1 cellular context compared by ENCODE assay signal in the genomic region with DNA sequence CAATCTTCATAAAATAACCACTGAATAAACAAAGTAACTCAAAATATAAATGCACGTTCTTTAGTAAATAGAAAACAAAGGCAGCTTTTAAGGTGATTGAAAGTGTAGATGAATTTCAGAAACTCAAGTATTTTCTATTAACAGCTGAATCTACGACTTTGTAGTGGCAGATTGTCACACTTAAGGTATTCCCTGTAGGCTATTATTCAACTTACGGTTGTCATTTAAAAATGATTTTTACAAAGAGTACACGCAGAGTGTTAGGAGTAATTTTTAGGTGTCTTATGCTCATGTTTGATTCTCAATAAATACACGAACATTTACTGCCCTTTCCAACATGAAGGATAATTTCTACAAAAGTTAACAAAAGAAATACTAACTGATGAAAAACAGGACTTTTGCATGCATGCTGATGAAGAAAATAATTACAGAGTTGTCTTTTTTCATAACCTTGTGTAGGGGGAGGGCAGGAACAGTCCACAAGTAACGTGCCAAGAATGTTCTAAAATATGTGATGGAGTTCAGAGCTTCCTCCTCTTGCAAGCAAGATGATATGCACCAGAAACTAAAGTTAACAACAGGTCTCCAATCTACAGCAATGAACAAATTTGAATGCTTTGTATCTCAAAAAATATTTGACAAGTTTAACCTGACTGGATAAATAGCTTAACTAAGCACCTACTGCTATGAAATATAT.
TF ChIP-seq lines count a peak whose summit lies in the region.

No MANE protein-coding gene starts in this region.

TF ChIP-seq in GM23338, 12 proteins besides CTCF, POLR2A, EP300 and RAD21 (continued from another document):
- TF ChIP-seq, protein P1, sequence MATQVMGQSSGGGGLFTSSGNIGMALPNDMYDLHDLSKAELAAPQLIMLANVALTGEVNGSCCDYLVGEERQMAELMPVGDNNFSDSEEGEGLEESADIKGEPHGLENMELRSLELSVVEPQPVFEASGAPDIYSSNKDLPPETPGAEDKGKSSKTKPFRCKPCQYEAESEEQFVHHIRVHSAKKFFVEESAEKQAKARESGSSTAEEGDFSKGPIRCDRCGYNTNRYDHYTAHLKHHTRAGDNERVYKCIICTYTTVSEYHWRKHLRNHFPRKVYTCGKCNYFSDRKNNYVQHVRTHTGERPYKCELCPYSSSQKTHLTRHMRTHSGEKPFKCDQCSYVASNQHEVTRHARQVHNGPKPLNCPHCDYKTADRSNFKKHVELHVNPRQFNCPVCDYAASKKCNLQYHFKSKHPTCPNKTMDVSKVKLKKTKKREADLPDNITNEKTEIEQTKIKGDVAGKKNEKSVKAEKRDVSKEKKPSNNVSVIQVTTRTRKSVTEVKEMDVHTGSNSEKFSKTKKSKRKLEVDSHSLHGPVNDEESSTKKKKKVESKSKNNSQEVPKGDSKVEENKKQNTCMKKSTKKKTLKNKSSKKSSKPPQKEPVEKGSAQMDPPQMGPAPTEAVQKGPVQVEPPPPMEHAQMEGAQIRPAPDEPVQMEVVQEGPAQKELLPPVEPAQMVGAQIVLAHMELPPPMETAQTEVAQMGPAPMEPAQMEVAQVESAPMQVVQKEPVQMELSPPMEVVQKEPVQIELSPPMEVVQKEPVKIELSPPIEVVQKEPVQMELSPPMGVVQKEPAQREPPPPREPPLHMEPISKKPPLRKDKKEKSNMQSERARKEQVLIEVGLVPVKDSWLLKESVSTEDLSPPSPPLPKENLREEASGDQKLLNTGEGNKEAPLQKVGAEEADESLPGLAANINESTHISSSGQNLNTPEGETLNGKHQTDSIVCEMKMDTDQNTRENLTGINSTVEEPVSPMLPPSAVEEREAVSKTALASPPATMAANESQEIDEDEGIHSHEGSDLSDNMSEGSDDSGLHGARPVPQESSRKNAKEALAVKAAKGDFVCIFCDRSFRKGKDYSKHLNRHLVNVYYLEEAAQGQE (IDR thresholded peaks at IDR 0.05; ENCODE audit: unreplicated experiment): no peak
- TF ChIP-seq NANOG (IDR thresholded peaks at IDR 0.05; ENCODE audit: borderline replicate concordance) (no peak), EZH2phosphoT487 (IDR thresholded peaks at IDR 0.05; ENCODE audit: unreplicated experiment) (no peak), CREB1 (CRISPR knock-in tag; IDR thresholded peaks at IDR 0.05; ENCODE audit: low read depth) (no peak), POLR2AphosphoS5 (IDR thresholded peaks at IDR 0.05; ENCODE audit: low read depth) (no peak), STAT1 (IDR thresholded peaks at IDR 0.05; ENCODE audit: unreplicated experiment) (no peak), ZNF331 (CRISPR knock-in tag; IDR thresholded peaks at IDR 0.05; ENCODE audit: low read depth) (no peak), ZNF114 (CRISPR knock-in tag; IDR thresholded peaks at IDR 0.05) (no peak)
- TF ChIP-seq, protein P2, sequence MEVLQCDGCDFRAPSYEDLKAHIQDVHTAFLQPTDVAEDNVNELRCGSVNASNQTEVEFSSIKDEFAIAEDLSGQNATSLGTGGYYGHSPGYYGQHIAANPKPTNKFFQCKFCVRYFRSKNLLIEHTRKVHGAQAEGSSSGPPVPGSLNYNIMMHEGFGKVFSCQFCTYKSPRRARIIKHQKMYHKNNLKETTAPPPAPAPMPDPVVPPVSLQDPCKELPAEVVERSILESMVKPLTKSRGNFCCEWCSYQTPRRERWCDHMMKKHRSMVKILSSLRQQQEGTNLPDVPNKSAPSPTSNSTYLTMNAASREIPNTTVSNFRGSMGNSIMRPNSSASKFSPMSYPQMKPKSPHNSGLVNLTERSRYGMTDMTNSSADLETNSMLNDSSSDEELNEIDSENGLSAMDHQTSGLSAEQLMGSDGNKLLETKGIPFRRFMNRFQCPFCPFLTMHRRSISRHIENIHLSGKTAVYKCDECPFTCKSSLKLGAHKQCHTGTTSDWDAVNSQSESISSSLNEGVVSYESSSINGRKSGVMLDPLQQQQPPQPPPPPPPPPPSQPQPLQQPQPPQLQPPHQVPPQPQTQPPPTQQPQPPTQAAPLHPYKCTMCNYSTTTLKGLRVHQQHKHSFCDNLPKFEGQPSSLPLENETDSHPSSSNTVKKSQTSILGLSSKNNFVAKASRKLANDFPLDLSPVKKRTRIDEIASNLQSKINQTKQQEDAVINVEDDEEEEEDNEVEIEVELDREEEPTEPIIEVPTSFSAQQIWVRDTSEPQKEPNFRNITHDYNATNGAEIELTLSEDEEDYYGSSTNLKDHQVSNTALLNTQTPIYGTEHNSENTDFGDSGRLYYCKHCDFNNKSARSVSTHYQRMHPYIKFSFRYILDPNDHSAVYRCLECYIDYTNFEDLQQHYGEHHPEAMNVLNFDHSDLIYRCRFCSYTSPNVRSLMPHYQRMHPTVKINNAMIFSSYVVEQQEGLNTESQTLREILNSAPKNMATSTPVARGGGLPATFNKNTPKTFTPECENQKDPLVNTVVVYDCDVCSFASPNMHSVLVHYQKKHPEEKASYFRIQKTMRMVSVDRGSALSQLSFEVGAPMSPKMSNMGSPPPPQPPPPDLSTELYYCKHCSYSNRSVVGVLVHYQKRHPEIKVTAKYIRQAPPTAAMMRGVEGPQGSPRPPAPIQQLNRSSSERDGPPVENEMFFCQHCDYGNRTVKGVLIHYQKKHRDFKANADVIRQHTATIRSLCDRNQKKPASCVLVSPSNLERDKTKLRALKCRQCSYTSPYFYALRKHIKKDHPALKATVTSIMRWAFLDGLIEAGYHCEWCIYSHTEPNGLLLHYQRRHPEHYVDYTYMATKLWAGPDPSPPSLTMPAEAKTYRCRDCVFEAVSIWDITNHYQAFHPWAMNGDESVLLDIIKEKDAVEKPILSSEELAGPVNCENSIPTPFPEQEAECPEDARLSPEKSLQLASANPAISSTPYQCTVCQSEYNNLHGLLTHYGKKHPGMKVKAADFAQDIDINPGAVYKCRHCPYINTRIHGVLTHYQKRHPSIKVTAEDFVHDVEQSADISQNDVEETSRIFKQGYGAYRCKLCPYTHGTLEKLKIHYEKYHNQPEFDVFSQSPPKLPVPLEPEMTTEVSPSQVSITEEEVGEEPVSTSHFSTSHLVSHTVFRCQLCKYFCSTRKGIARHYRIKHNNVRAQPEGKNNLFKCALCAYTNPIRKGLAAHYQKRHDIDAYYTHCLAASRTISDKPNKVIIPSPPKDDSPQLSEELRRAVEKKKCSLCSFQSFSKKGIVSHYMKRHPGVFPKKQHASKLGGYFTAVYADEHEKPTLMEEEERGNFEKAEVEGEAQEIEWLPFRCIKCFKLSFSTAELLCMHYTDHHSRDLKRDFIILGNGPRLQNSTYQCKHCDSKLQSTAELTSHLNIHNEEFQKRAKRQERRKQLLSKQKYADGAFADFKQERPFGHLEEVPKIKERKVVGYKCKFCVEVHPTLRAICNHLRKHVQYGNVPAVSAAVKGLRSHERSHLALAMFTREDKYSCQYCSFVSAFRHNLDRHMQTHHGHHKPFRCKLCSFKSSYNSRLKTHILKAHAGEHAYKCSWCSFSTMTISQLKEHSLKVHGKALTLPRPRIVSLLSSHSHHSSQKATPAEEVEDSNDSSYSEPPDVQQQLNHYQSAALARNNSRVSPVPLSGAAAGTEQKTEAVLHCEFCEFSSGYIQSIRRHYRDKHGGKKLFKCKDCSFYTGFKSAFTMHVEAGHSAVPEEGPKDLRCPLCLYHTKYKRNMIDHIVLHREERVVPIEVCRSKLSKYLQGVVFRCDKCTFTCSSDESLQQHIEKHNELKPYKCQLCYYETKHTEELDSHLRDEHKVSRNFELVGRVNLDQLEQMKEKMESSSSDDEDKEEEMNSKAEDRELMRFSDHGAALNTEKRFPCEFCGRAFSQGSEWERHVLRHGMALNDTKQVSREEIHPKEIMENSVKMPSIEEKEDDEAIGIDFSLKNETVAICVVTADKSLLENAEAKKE (CRISPR knock-in tag; IDR thresholded peaks at IDR 0.05): no peak
